In the genomic region with DNA sequence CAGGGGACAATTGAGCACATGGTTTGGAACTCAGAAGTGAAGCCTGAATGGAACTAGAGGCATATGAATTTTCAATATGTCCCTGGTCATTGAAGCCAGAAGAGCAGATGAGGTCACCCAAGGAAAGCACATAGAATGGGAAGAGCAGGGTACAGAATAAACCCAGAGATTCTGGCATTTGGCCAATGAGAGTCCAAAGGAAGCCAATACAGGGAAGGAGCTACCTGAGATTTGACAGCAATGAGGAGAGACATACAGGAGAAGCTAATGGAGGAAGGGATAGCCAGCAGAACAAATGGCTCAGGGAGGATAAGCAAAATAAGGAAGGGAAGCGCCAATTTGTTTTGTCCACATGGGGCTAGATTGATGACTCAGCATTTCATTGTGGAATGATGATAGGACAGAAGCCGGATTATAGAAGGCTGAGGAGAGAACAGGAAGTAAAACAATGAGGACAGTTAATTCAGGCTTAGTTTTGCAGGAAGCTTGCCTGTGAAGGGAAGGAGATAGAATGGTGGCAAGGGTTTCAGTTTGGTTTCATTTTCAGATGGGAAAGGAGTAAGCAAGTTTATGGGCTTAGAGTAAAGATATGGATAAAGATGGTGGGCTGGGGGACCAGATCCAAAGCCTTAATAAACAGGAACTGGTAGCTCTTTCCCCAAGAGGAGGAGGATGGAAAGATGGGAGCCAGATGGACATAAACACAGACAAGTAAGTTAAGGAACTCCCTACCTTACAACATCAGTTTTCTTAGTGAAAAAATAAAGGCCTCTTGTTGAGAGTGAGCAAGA, we compare ENCODE assay signal across 14 cellular contexts. TPM values are rescaled to one million over a fixed set of nuclear protein-coding genes. Genes with fewer than 3 reads are reported as not detected.
DNase-seq lines count a peak whose midpoint lies in the region; ATAC-seq, FAIRE-seq and TF ChIP-seq lines count a peak whose summit lies in the region.
"Had no signal": no experiment of that assay in that cellular context is flagged by ENCODE, and none has a peak within 500 bp of the region (broad histone marks: within the 10 kb centered on the region; RNA-seq: fewer than 3 reads in every experiment).

No MANE protein-coding gene starts in this region.

- no peak for ATAC-seq in HepG2
- no peak for ATAC-seq in right lobe of liver
- no peak for ATAC-seq in activated naive CD4-positive, alpha-beta T cell treated with anti-CD3 and anti-CD28 coated beads, Interleukin-2, amount 50 U/mL, for 72 hours
- no peak for ATAC-seq in GM21381 (IDR thresholded peaks at IDR 0.05; ENCODE audit: unreplicated experiment)
- ATAC-seq: stimulated activated memory B cell treated with anti-CD40 and anti-IgM and Interleukin-4, amounts not matched to agents 10 μg/mL and 1 μg/mL and 100 μg/mL, for 72 hours had no signal

- 38% methylated on average over 2 of the region's 2 CpGs for WGBS in HepG2 (ENCODE audit: low lambda C conversion rate)
- WGBS in right lobe of liver (ENCODE audit: insufficient coverage, low coverage, low lambda C conversion rate, missing lambda C conversion rate): 39% methylated on average over 2 of the region's 2 CpGs

- intact Hi-C loops in HepG2 (cut with micrococcal nuclease; ENCODE audit: unreplicated experiment) (loop anchor here (10.0 kb wide), 2 partner anchors 440 to 520 kb away; a partner anchor contains a TSS), right lobe of liver (cut with DNase I) (no loop called here)

- H3K4me1 ChIP-seq in HepG2 (ENCODE audit: insufficient read depth, low read length): peaks cover 75% of the 10 kb centered on the region
- H3K4me1 ChIP-seq in right lobe of liver: peaks cover 0 to 13% (median 0%) of the 10 kb centered on the region in 4 donors

- no peak overlapping the region for H3K27ac Mint-ChIP-seq in activated naive CD4-positive, alpha-beta T cell treated with anti-CD3 and anti-CD28 coated beads, Interleukin-2, amount 50 U/mL, for 72 hours
- H3K27ac Mint-ChIP-seq: HFFc6; immature natural killer cell; stimulated activated memory B cell treated with anti-CD40 and anti-IgM and Interleukin-4, amounts not matched to agents 10 μg/mL and 1 μg/mL and 100 μg/mL, for 72 hours had no signal

- no peak for FAIRE-seq in HepG2 (lab: Jason Lieb, UNC)
- FAIRE-seq: GM18507 had no signal

- peak overlapping the region; percentile 55 for H3K4me2 ChIP-seq in HepG2 (ENCODE audit: low read depth, low read length)

- CTCF ChIA-PET in HepG2 (lab: Yijun Ruan, JAX; ENCODE audit: low intra/inter-chr PET ratio, low total read pairs): no interaction called here

- no peak for TF ChIP-seq RAD21 in HepG2 (CRISPR knock-in tag; IDR thresholded peaks at IDR 0.05)

- no peak overlapping the region for H3K27ac ChIP-seq in HepG2 (ENCODE audit: extremely low read length, insufficient read depth, low read length)
- no peak overlapping the region for H3K27ac ChIP-seq in right lobe of liver
- H3K27ac ChIP-seq: RWPE1 had no signal

- H3K9me3 Mint-ChIP-seq in activated naive CD4-positive, alpha-beta T cell treated with anti-CD3 and anti-CD28 coated beads, Interleukin-2, amount 50 U/mL, for 72 hours: no peaks in the 10 kb centered on the region
- H3K9me3 Mint-ChIP-seq: HFFc6; immature natural killer cell; stimulated activated memory B cell treated with anti-CD40 and anti-IgM and Interleukin-4, amounts not matched to agents 10 μg/mL and 1 μg/mL and 100 μg/mL, for 72 hours had no signal

- no peaks in the 10 kb centered on the region for H3K36me3 ChIP-seq in HepG2 (replicated peaks in 1 of 2; ENCODE audit: control insufficient read depth in 1 of 2, insufficient read depth in 2 of 2, low read length in 2 of 2)
- H3K36me3 ChIP-seq in right lobe of liver: no peaks in the 10 kb centered on the region

- peak overlapping the region; percentile 43 for H2AFZ ChIP-seq in HepG2 (ENCODE audit: low read length)

- DNase-seq in HepG2 (ENCODE audit: low spot score) (peak; percentile 54), right lobe of liver (no peak), RPMI8226 (peak; percentile 27), foreskin melanocyte (peak; percentile 72), midbrain (lab: John Stamatoyannopoulos, UW) (no peak), NCI-H446 treated with DMSO at 0.1 percent for 48 hours (lab: John Stamatoyannopoulos, UW) (no peak)
- no peak for DNase-seq in activated naive CD4-positive, alpha-beta T cell treated with anti-CD3 and anti-CD28 coated beads, Interleukin-2, amount 50 U/mL, for 72 hours (ENCODE audit: low spot score in 2 of 2)
- DNase-seq: central memory CD4-positive, alpha-beta T cell; HFFc6; immature natural killer cell had no signal

- peaks cover 13% of the 10 kb centered on the region for H4K20me1 ChIP-seq in HepG2 (ENCODE audit: insufficient read depth, low read length)

- no peak overlapping the region; the same call in 1 of the 2 replicates for H3K9ac ChIP-seq in HepG2 (ENCODE audit: insufficient read depth, low read depth, low read length)

- in situ Hi-C loops in HepG2 (cut with HindIII; ENCODE audit: extremely low pct_ligation_motif_present, low pct_unique_long_range_greater_than_20kb): loop anchor here (25.0 kb wide), 1 partner anchor 428 kb away; no protein-coding TSS in a partner anchor

- BruUV-seq in HepG2 (replicated peaks; lab: Mats Ljungman, UMichigan): no TSS peak

- H3K36me3 Mint-ChIP-seq in activated naive CD4-positive, alpha-beta T cell treated with anti-CD3 and anti-CD28 coated beads, Interleukin-2, amount 50 U/mL, for 72 hours: peaks cover 6% of the 10 kb centered on the region in 2 donors
- H3K36me3 Mint-ChIP-seq: immature natural killer cell; stimulated activated memory B cell treated with anti-CD40 and anti-IgM and Interleukin-4, amounts not matched to agents 10 μg/mL and 1 μg/mL and 100 μg/mL, for 72 hours had no signal

- TF ChIP-seq EP300 in HepG2 (IDR thresholded peaks at IDR 0.05; ENCODE audit: low read depth in 2 of 2, low read length in 2 of 2) (peak in 1 of 2 experiments; percentile 19; a peak in 1 of 4 replicates), HepG2 (CRISPR knock-in tag; IDR thresholded peaks at IDR 0.05; ENCODE audit: borderline replicate concordance) (no peak)

- no peak for TF ChIP-seq CTCF in HepG2 (CRISPR knock-in tag; IDR thresholded peaks at IDR 0.05)
- no peak for TF ChIP-seq CTCF in right lobe of liver (IDR thresholded peaks at IDR 0.05)

- H3K9me3 ChIP-seq in HepG2 (ENCODE audit: low read length) (no peaks in the 10 kb centered on the region), right lobe of liver (no peaks in the 10 kb centered on the region)

- H3K4me3 ChIP-seq in HepG2 (replicated peaks in 1 of 3; ENCODE audit: insufficient read depth in 1 of 3, low read depth in 2 of 3, low read length in 3 of 3): peak overlapping the region in 1 of 3 experiments; percentile 0; a peak in 1 of 6 replicates
- H3K4me3 ChIP-seq in right lobe of liver: no peak overlapping the region

- H3K79me2 ChIP-seq in HepG2 (ENCODE audit: insufficient read depth, low read length): peaks cover 14% of the 10 kb centered on the region

- H3K27me3 ChIP-seq in HepG2 (ENCODE audit: control insufficient read depth in 1 of 2, insufficient read depth in 2 of 2, low read length in 2 of 2) (no peaks in the 10 kb centered on the region; a peak in 1 of 5 replicates), right lobe of liver (no peaks in the 10 kb centered on the region)

- POLR2A ChIA-PET in HepG2 (lab: Yijun Ruan, JAX): interaction anchor here (1.2 to 2.5 kb wide), 5 partner anchors 14 to 133 kb away, joined by 3 to 14 read pairs (median 6); no protein-coding TSS in a partner anchor

- TF ChIP-seq POLR2A in HepG2 (IDR thresholded peaks at IDR 0.05; ENCODE audit: insufficient read depth in 1 of 2, low read depth in 2 of 2, low read length in 2 of 2) (no peak), right lobe of liver (IDR thresholded peaks at IDR 0.05) (no peak)

TF ChIP-seq in HepG2, 621 proteins besides CTCF, POLR2A, EP300 and RAD21 (continues in another document):
- TF ChIP-seq NBN (conservative IDR thresholded peaks at IDR 0.05): 0 out of 2 replicates have a peak, but pooled peaks have one; percentile 41
- TF ChIP-seq NONO (IDR thresholded peaks at IDR 0.05): peak; percentile 87; the same call in 1 of the 2 replicates
- TF ChIP-seq NONO (CRISPR knock-in tag; conservative IDR thresholded peaks at IDR 0.05): no peak
- TF ChIP-seq SALL2 (CRISPR knock-in tag; IDR thresholded peaks at IDR 0.05): no peak
- peak; percentile 100 for TF ChIP-seq MAFF (IDR thresholded peaks at IDR 0.05; ENCODE audit: low read depth, low read length)

RNA-seq across cellular contexts. Expression of a gene that starts 3.2 kb away (rescaled TPM):
- total RNA-seq in HepG2 (2016; rRNA removed; fragmentation: Illumina TruSeq; extraction: Trizol) (19.1 and 26.6 TPM in 2 replicates), right lobe of liver (10 to 100 TPM; 10.6 to 32.0 (median 18.4) TPM)
- total RNA-seq in HepG2 (2016; cell fraction: cytosol; rRNA removed; fragmentation: Illumina TruSeq; extraction: Trizol; ENCODE audit: low read depth): 6.3 and 6.7 TPM in 2 replicates
- total RNA-seq in HepG2 (2016; cell fraction: insoluble cytoplasmic fraction; rRNA removed; fragmentation: Illumina TruSeq; extraction: Trizol): 21.4 and 27.7 TPM in 2 replicates
- total RNA-seq in HepG2 (2016; cell fraction: membrane; rRNA removed; fragmentation: Illumina TruSeq; extraction: Trizol): 21.8 and 22.7 TPM in 2 replicates
- total RNA-seq in HepG2 (2016; cell fraction: nucleus; rRNA removed; fragmentation: Illumina TruSeq; extraction: Trizol): 17.5 and 18.0 TPM in 2 replicates
- 71.7 and 86.1 TPM in 2 replicates for polyA plus RNA-seq in HepG2 (2011; rRNA removed)
- polyA plus RNA-seq in HepG2 (2011; cell fraction: cytosol; rRNA removed): 77.8 and 91.0 TPM in 2 replicates
- polyA plus RNA-seq in HepG2 (2011; cell fraction: nucleus; rRNA removed): 27.9 and 29.6 TPM in 2 replicates
- polyA plus RNA-seq in HepG2 (2012): 81.4 and 85.6 TPM in 2 replicates
- polyA plus RNA-seq in HepG2 (2016; cell fraction: cytosol; fragmentation: Illumina TruSeq; extraction: Trizol; ENCODE audit: low read depth): 19.6 and 23.2 TPM in 2 replicates
- polyA plus RNA-seq in HepG2 (2016; cell fraction: insoluble cytoplasmic fraction; fragmentation: Illumina TruSeq; extraction: Trizol; ENCODE audit: low read depth): 98.4 and 103 TPM in 2 replicates
- 54.7 and 54.8 TPM in 2 replicates for polyA plus RNA-seq in HepG2 (2016; cell fraction: membrane; fragmentation: Illumina TruSeq; extraction: Trizol; ENCODE audit: low read depth)
- polyA plus RNA-seq in HepG2 (2016; cell fraction: nucleus; fragmentation: Illumina TruSeq; extraction: Trizol; ENCODE audit: insufficient read depth, low read depth): 83.9 and 93.7 TPM in 2 replicates
- 56.5 and 79.5 TPM in 2 replicates for polyA minus RNA-seq in HepG2 (2011; rRNA and poly(A)+ RNA removed; ENCODE audit: low replicate concordance)
- 35.3 and 39.6 TPM in 2 replicates for polyA minus RNA-seq in HepG2 (2011; cell fraction: cytosol; rRNA and poly(A)+ RNA removed)
- 15.4 and 17.6 TPM in 2 replicates for polyA minus RNA-seq in HepG2 (2011; cell fraction: nucleus; rRNA and poly(A)+ RNA removed)
- total RNA-seq in activated naive CD4-positive, alpha-beta T cell treated with anti-CD3 and anti-CD28 coated beads, Interleukin-2, amount 50 U/mL, for 72 hours: 10 to 100 TPM; 10.7 to 11.5 TPM

Comparison
In these comparisons a context has a peak if more than half of its experiments do, and no peak if none do; other contexts are left out.
1. DNase-seq: peak in HepG2 (single experiment), RPMI8226 (single experiment) and foreskin melanocyte (single experiment); none in right lobe of liver (0 of 3), activated naive CD4-positive, alpha-beta T cell treated with anti-CD3 and anti-CD28 coated beads, Interleukin-2, amount 50 U/mL, for 72 hours (0 of 2), midbrain (single experiment) and NCI-H446 treated with DMSO at 0.1 percent for 48 hours (single experiment).